8 cellular contexts compared by ENCODE assay signal in genomic region chr11:72238040-72238450, GRCh38. TPM values are rescaled to one million over a fixed set of nuclear protein-coding genes. Genes with fewer than 3 reads are reported as not detected.
DNase-seq lines count a peak whose midpoint lies in the region; ATAC-seq and TF ChIP-seq lines count a peak whose summit lies in the region.

No MANE protein-coding gene starts in this region.

- peak; percentile 24 for DNase-seq in NCI-H2107 (lab: John Stamatoyannopoulos, UW)
- DNase-seq in activated CD8-positive, alpha-beta T cell treated with anti-CD3 and anti-CD28 coated beads for 36 hours = peak; percentile 59
- DNase-seq in fibroblast of the aortic adventitia (ENCODE audit: low read depth) = peak; percentile 46

- no peak overlapping the region for H3K4me3 ChIP-seq in fibroblast of the aortic adventitia (ENCODE audit: low read depth, low read length)

- no peaks in the 10 kb centered on the region for H3K9me3 Mint-ChIP-seq in activated CD8-positive, alpha-beta T cell treated with anti-CD3 and anti-CD28 coated beads for 36 hours
- H3K9me3 Mint-ChIP-seq in nephron = no peaks in the 10 kb centered on the region

- H3K27ac Mint-ChIP-seq in activated CD8-positive, alpha-beta T cell treated with anti-CD3 and anti-CD28 coated beads for 36 hours = no peak overlapping the region
- H3K27ac Mint-ChIP-seq in nephron = no peak overlapping the region

- peaks cover 12% of the 10 kb centered on the region for H3K36me3 Mint-ChIP-seq in activated CD8-positive, alpha-beta T cell treated with anti-CD3 and anti-CD28 coated beads for 36 hours (ENCODE audit: low read depth)
- H3K36me3 Mint-ChIP-seq in nephron (ENCODE audit: low read depth) = peaks cover 31% of the 10 kb centered on the region

- CTCF ChIA-PET in activated CD8-positive, alpha-beta T cell treated with anti-CD3 and anti-CD28 coated beads for 36 hours (lab: Charles Lee) = interaction anchor here (0.7 to 4.2 kb wide), 22 partner anchors 8 to 575 kb away, joined by 3 to 23 read pairs (median 4); partner anchors contain the start of genes FOLR1 and INPPL1

- intact Hi-C loops in activated CD8-positive, alpha-beta T cell treated with anti-CD3 and anti-CD28 coated beads for 36 hours (cut with micrococcal nuclease) = no loop called here

- H3K4me3 Mint-ChIP-seq in activated CD8-positive, alpha-beta T cell treated with anti-CD3 and anti-CD28 coated beads for 36 hours = no peak overlapping the region
- peak overlapping the region in 2 of 3 experiments; percentile 6 to 36 for H3K4me3 Mint-ChIP-seq in nephron

- H3K27ac ChIP-seq in 22Rv1 = peak overlapping the region; percentile 67

- peak; percentile 83 for ATAC-seq in activated CD8-positive, alpha-beta T cell treated with anti-CD3 and anti-CD28 coated beads for 36 hours
- ATAC-seq in HG02588 (IDR thresholded peaks at IDR 0.05; ENCODE audit: unreplicated experiment) = no peak
- no peak for ATAC-seq in GM21737 (IDR thresholded peaks at IDR 0.05; ENCODE audit: unreplicated experiment)

- H3K4me1 Mint-ChIP-seq in activated CD8-positive, alpha-beta T cell treated with anti-CD3 and anti-CD28 coated beads for 36 hours (ENCODE audit: low read depth) = peaks cover 15% of the 10 kb centered on the region
- peaks cover 40% of the 10 kb centered on the region for H3K4me1 Mint-ChIP-seq in nephron

- TF ChIP-seq CTCF in 22Rv1 (IDR thresholded peaks at IDR 0.05) = peak; percentile 88
- TF ChIP-seq CTCF in GM12801 (IDR thresholded peaks at IDR 0.05; ENCODE audit: extremely low read depth, insufficient read length) = peak; percentile 43
- TF ChIP-seq CTCF in activated CD8-positive, alpha-beta T cell treated with anti-CD3 and anti-CD28 coated beads for 36 hours (IDR thresholded peaks at IDR 0.05) = peak; percentile 73
- TF ChIP-seq CTCF in fibroblast of the aortic adventitia (IDR thresholded peaks at IDR 0.05; ENCODE audit: insufficient read depth, low read length) = peak; percentile 68
- TF ChIP-seq CTCF in nephron (IDR thresholded peaks at IDR 0.05; ENCODE audit: unreplicated experiment in 3 of 3) = peak; percentile 76 to 84 (median 79)

- POLR2A ChIA-PET in activated CD8-positive, alpha-beta T cell treated with anti-CD3 and anti-CD28 coated beads for 36 hours (lab: Charles Lee) = interaction anchor here (1.0 to 3.8 kb wide), 2 partner anchors 12 to 19 kb away, joined by 3 to 17 read pairs; partner anchors contain the start of gene INPPL1

- H3K27me3 Mint-ChIP-seq in activated CD8-positive, alpha-beta T cell treated with anti-CD3 and anti-CD28 coated beads for 36 hours = peaks cover 33% of the 10 kb centered on the region
- H3K27me3 Mint-ChIP-seq in nephron (ENCODE audit: low read depth) = peaks cover 44% of the 10 kb centered on the region

RNA-seq across cellular contexts. Expression of gene PHOX2A, which starts 5.9 kb away (rescaled TPM):
- total RNA-seq in activated CD8-positive, alpha-beta T cell treated with anti-CD3 and anti-CD28 coated beads for 36 hours = not detected
- not detected in 2 replicates for total RNA-seq in fibroblast of the aortic adventitia (ENCODE audit: low replicate concordance)

RNA-seq across cellular contexts. Expression of gene INPPL1, which starts 13.5 kb away (rescaled TPM):
- 10 to 100 TPM; 75.9 to 78.4 TPM for total RNA-seq in activated CD8-positive, alpha-beta T cell treated with anti-CD3 and anti-CD28 coated beads for 36 hours
- total RNA-seq in fibroblast of the aortic adventitia (ENCODE audit: low replicate concordance) = 27.9 and 54.6 TPM in 2 replicates

RNA-seq across cellular contexts. Expression of gene FOLR2, which starts 21.5 kb away (rescaled TPM):
- total RNA-seq in activated CD8-positive, alpha-beta T cell treated with anti-CD3 and anti-CD28 coated beads for 36 hours = not detected
- total RNA-seq in fibroblast of the aortic adventitia (ENCODE audit: low replicate concordance) = not detected in 2 replicates

RNA-seq across cellular contexts. Expression of gene FOLR1, which starts 46.1 kb away (rescaled TPM):
- not detected for total RNA-seq in activated CD8-positive, alpha-beta T cell treated with anti-CD3 and anti-CD28 coated beads for 36 hours
- 0.18 TPM in 1 of 2 replicates, not detected in the other for total RNA-seq in fibroblast of the aortic adventitia (ENCODE audit: low replicate concordance)
